Comparison of ENCODE assay signal across 38 cellular contexts in genomic region chr1:230686747-230687146, GRCh38. TPM values are rescaled to one million over a fixed set of nuclear protein-coding genes. Genes with fewer than 3 reads are reported as not detected.
"Had no signal": no experiment of that assay in that cellular context is flagged by ENCODE, and none has a peak within 500 bp of the region (broad histone marks: within the 10 kb centered on the region; RNA-seq: fewer than 3 reads in every experiment).

No MANE protein-coding gene starts in this region.

- H3K27me3 ChIP-seq: MG63 had no signal

- H3K4me3 ChIP-seq: MG63 had no signal

- H3K9me3 ChIP-seq: MG63 had no signal

- H3K27ac ChIP-seq: KMS-11 had no signal

- DNase-seq: Karpas-422, Kasumi-1, MG63, MM.1S, MV-4-11, NCI-H1048, NCI-H1092 treated with DMSO at 0.1 percent for 48 hours, NCI-H1105, NCI-H1105 treated with DMSO at 0.1 percent for 48 hours, NCI-H1417, NCI-H1417 treated with DMSO at 0.1 percent for 48 hours, NCI-H1436, NCI-H1436 treated with DMSO at 0.1 percent for 48 hours, NCI-H146, NCI-H1694, NCI-H1694 treated with DMSO at 0.1 percent for 48 hours, NCI-H187, NCI-H187 treated with DMSO at 0.1 percent for 48 hours, NCI-H1930, NCI-H2029, NCI-H2029 treated with DMSO at 0.1 percent for 48 hours, NCI-H2081, NCI-H2081 treated with DMSO at 0.1 percent for 48 hours, NCI-H2107, NCI-H2171, NCI-H2171 treated with DMSO at 0.1 percent for 48 hours, NCI-H2227 treated with DMSO at 0.1 percent for 48 hours, NCI-H226, NCI-H345, NCI-H446, NCI-H446 treated with DMSO at 0.1 percent for 48 hours, NCI-H510A, NCI-H510A treated with DMSO at 0.1 percent for 48 hours, NCI-H524 had no signal

RNA-seq across cellular contexts. Expression of gene AGT, which starts 27.2 kb away (rescaled TPM):
- total RNA-seq: M059J, MCF 10A, NCI-H460 had no signal
